1 cellular context compared by ENCODE assay signal in the genomic region with DNA sequence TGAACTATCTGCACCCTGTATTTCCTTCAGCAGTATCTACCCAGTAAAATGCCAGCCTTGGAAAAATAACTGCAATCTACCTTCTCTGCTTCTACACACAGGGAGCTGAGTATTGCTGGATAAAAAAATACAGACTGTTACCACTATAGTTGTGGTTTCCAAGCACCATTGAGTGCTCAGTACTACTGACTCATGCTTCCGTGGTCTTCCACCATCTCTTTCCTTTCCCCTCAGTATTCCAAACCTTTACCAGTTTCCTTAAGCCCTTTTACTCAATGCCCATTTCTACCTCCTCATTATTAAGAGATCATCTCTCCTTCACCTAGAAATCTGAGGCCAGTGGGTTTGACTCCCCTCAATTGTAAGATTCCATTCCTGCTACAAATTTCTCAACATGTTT.
TF ChIP-seq lines count a peak whose summit lies in the region.

No MANE protein-coding gene starts in this region.

TF ChIP-seq in endothelial cell of umbilical vein, 7 proteins besides CTCF, POLR2A, EP300 and RAD21:
- TF ChIP-seq GATA2 (IDR thresholded peaks at IDR 0.05; ENCODE audit: insufficient read depth, insufficient read length, low read depth, low read length) = no peak
- no peak for TF ChIP-seq EZH2 (IDR thresholded peaks at IDR 0.05; ENCODE audit: borderline replicate concordance, low read depth, low read length, severe bottlenecking)
- TF ChIP-seq MAX (IDR thresholded peaks at IDR 0.05; ENCODE audit: insufficient read depth, insufficient read length) = no peak
- no peak for TF ChIP-seq POLR2AphosphoS5 (IDR thresholded peaks at IDR 0.05; ENCODE audit: insufficient read depth, low read depth, low read length)
- peak; percentile 59 for TF ChIP-seq FOS (IDR thresholded peaks at IDR 0.05; ENCODE audit: borderline replicate concordance, insufficient read depth, low read length)
